Comparison of ENCODE assay signal across 18 cellular contexts in the genomic region with DNA sequence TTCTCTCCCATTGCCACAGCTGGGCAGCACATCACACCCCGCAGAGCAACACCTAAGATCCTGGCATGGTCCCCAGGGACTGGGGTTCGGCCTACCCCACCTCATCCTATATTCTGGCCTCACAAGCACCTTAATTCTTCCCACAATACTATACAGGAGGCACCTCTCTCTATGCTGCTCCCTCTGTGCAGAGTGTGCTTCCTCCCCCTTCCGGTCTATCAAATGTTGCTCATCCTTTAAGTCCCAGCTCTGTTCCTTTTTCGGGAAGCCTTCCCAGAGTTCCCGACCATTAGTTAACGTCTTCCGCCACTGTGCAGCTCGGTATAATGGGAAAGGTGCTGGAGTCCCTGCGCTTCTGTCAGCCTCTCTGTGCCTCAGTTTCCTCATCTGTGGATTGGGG. TPM values are rescaled to one million over a fixed set of nuclear protein-coding genes. Genes with fewer than 3 reads are reported as not detected.
DNase-seq lines count a peak whose midpoint lies in the region; TF ChIP-seq lines count a peak whose summit lies in the region.
"Had no signal": no experiment of that assay in that cellular context is flagged by ENCODE, and none has a peak within 500 bp of the region (broad histone marks: within the 10 kb centered on the region; RNA-seq: fewer than 3 reads in every experiment).

No MANE protein-coding gene starts in this region.

- intact Hi-C loops in sigmoid colon (cut with DNase I): no loop called here

- DNase-seq in H7: peak; percentile 29
- DNase-seq in immature natural killer cell: no peak
- no peak for DNase-seq in sigmoid colon
- no peak for DNase-seq in stimulated activated CD4-positive, alpha-beta T cell treated with anti-CD3 and anti-CD28 coated beads, Interleukin-2, amount 100 ng/mL, for 24 hours
- no peak for DNase-seq in activated effector memory CD4-positive, alpha-beta T cell treated with Interleukin-2 at 50 U/mL for 16 hours
- DNase-seq in stimulated activated CD4-positive, alpha-beta T cell treated with anti-CD3 and anti-CD28 coated beads, Interleukin-4, amount 100 ng/mL, for 1 hour: no peak
- no peak for DNase-seq in Ammon's horn (ENCODE audit: low spot score)
- DNase-seq: ACHN; activated CD4-positive, alpha-beta T cell treated with anti-CD3 and anti-CD28 coated beads for 4 hours; activated CD8-positive, alpha-beta memory T cell treated with anti-CD3 and anti-CD28 coated beads, Interleukin-2, amount 10 ng/mL, durations not matched to agents 7 days and 5 days; CD4-positive, alpha-beta memory T cell; left lung; NCI-H146; NCI-H2171 treated with DMSO at 0.1 percent for 48 hours; NCI-H774 had no signal

- H3K36me3 ChIP-seq in H7 (replicated peaks; ENCODE audit: control insufficient read depth, insufficient read depth, low read length) (no peaks in the 10 kb centered on the region), sigmoid colon (no peaks in the 10 kb centered on the region)
- H3K36me3 ChIP-seq: cardiac muscle cell, left lung had no signal

- no peaks in the 10 kb centered on the region for H3K36me3 Mint-ChIP-seq in immature natural killer cell
- H3K36me3 Mint-ChIP-seq: activated CD8-positive, alpha-beta memory T cell treated with anti-CD3 and anti-CD28 coated beads, Interleukin-2, amount 10 ng/mL, durations not matched to agents 7 days and 5 days; CD4-positive, alpha-beta memory T cell had no signal

- TF ChIP-seq CTCF in sigmoid colon (IDR thresholded peaks at IDR 0.05): no peak

- H3K4me1 ChIP-seq in sigmoid colon: peaks cover 0 to 27% (median 17%) of the 10 kb centered on the region in 4 donors

- H3K27ac ChIP-seq in angular gyrus (ENCODE audit: low read depth, low read length) (peak overlapping the region; percentile 13), sigmoid colon (peak overlapping the region in 3 of 4 donors; percentile 9 to 48 (median 24))

- H3K4me3 Mint-ChIP-seq in immature natural killer cell: peak overlapping the region in 3 of 5 donors; percentile 24 to 57 (median 40)
- H3K4me3 Mint-ChIP-seq: activated CD8-positive, alpha-beta memory T cell treated with anti-CD3 and anti-CD28 coated beads, Interleukin-2, amount 10 ng/mL, durations not matched to agents 7 days and 5 days; CD4-positive, alpha-beta memory T cell had no signal

- WGBS in sigmoid colon, 2 donors: 81 to 87% methylated on average over 9 of the region's 9 CpGs

- H3K4me1 Mint-ChIP-seq in immature natural killer cell: peaks cover 28 to 31% of the 10 kb centered on the region in 2 donors

- no peak for TF ChIP-seq EP300 in sigmoid colon (IDR thresholded peaks at IDR 0.05)

- TF ChIP-seq POLR2A in sigmoid colon (IDR thresholded peaks at IDR 0.05): no peak

- H3K4me3 ChIP-seq in H7 (ENCODE audit: insufficient read depth, low read depth, low read length) (no peak overlapping the region), sigmoid colon (no peak overlapping the region)
- H3K4me3 ChIP-seq: cardiac muscle cell, left lung had no signal

- H3K9me3 ChIP-seq in sigmoid colon: no peaks in the 10 kb centered on the region
- H3K9me3 ChIP-seq: left lung had no signal

- no peaks in the 10 kb centered on the region for H3K9me3 Mint-ChIP-seq in immature natural killer cell
- H3K9me3 Mint-ChIP-seq: CD4-positive, alpha-beta memory T cell had no signal

- peaks cover 2 to 3% (median 3%) of the 10 kb centered on the region in 3 donors for H3K27me3 Mint-ChIP-seq in immature natural killer cell (ENCODE audit: low read depth in 3 of 3)

- H3K27me3 ChIP-seq in H7 (ENCODE audit: control insufficient read depth, insufficient read depth, low read length) (no peaks in the 10 kb centered on the region), sigmoid colon (no peaks in the 10 kb centered on the region)
- H3K27me3 ChIP-seq: cardiac muscle cell, left lung had no signal

- peak overlapping the region in 1 of 6 donors; percentile 10 for H3K27ac Mint-ChIP-seq in immature natural killer cell
- H3K27ac Mint-ChIP-seq: activated CD8-positive, alpha-beta memory T cell treated with anti-CD3 and anti-CD28 coated beads, Interleukin-2, amount 10 ng/mL, durations not matched to agents 7 days and 5 days; CD4-positive, alpha-beta memory T cell had no signal

RNA-seq across cellular contexts. Expression of a gene that starts 21.8 kb away (rescaled TPM):
- total RNA-seq in H7 (2014; rRNA removed; shearing (Covaris generic)): 51.9 and 53.2 TPM in 2 replicates
- polyA plus RNA-seq in immature natural killer cell (1 to 10 TPM in 1 of 3 donors, under 1 TPM in 2; 0.12 to 2.2 (median 0.14) TPM), sigmoid colon (1 to 10 TPM; 1.8 to 6.2 (median 1.8) TPM)
- 10 to 100 TPM; 13.9 to 33.8 (median 18.8) TPM for total RNA-seq in sigmoid colon
- total RNA-seq: CD4-positive, alpha-beta memory T cell had no signal
- polyA plus RNA-seq: CD4-positive, alpha-beta memory T cell had no signal

RNA-seq across cellular contexts. Expression of a gene that starts 58.9 kb away (rescaled TPM):
- 151 and 252 TPM in 2 replicates for total RNA-seq in H7 (2014; rRNA removed; shearing (Covaris generic))
- polyA plus RNA-seq in immature natural killer cell (not detected), sigmoid colon (not detected)
- not detected for total RNA-seq in sigmoid colon
- total RNA-seq: activated CD8-positive, alpha-beta memory T cell treated with anti-CD3 and anti-CD28 coated beads, Interleukin-2, amount 10 ng/mL, durations not matched to agents 7 days and 5 days; CD4-positive, alpha-beta memory T cell; left lung; M059J had no signal

Comparison
In these comparisons a context has a peak if more than half of its experiments do, and no peak if none do; other contexts are left out.
1. RNA of a gene that starts 58.9 kb away (total RNA-seq): 151 to 252 TPM in H7; not detected in sigmoid colon; every median in the first group is over 100 times any median in the second.